Comparison of ENCODE assay signal across 2 cellular contexts in the genomic region with DNA sequence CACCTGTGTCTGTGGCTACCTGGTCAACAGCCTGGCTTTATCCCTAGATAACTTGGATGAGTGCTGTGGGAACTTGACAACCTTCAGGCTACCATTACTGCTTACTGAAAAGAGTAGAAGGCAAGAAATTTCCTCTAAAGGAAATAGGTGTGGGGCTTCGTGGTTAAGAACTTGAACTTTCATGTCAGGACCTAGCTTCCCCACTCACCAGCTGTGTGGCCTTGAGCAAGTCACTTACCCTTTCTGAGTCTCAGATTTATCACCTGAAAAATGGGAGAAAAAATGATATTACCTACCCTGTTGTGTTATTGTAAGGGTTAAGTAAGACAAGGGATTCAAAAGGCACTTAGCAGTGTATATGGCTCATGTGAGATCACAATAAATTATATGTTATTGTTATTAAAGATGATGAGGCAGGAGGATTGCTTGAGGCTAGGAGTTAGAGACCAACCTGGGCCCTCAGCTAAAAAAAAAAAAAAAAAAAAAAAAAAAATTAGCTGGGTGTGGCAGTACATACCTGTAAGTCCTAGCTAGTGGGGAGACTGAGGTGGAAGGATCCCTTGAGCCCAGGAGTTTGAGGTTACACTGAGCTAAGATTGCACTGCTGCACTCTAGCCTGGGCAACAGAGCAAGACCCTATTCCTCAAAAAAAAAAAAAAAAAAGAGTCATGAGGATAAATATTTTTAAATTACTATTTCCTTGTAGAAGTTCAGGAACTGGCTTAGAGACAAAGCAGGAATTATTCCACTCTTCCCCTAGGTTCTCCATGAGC.
TF ChIP-seq lines count a peak whose summit lies in the region.

No MANE protein-coding gene starts in this region.

TF ChIP-seq in HepG2, 621 proteins besides CTCF, POLR2A, EP300 and RAD21 (continues in another document):
- TF ChIP-seq ZNF7 (CRISPR knock-in tag; IDR thresholded peaks at IDR 0.05) (no peak), LCORL (IDR thresholded peaks at IDR 0.05) (no peak), LCORL (CRISPR knock-in tag; IDR thresholded peaks at IDR 0.05) (0 out of 2 replicates have a peak, but pooled peaks have one; percentile 36), SKIL (CRISPR knock-in tag; IDR thresholded peaks at IDR 0.05; ENCODE audit: borderline replicate concordance) (0 out of 2 replicates have a peak, but pooled peaks have one; percentile 4), GFI1 (CRISPR knock-in tag; IDR thresholded peaks at IDR 0.05; ENCODE audit: borderline replicate concordance) (0 out of 2 replicates have a peak, but pooled peaks have one; percentile 12), ZNF121 (CRISPR knock-in tag; IDR thresholded peaks at IDR 0.05) (0 out of 2 replicates have a peak, but pooled peaks have one; percentile 45), ZNF614 (CRISPR knock-in tag; IDR thresholded peaks at IDR 0.05; ENCODE audit: borderline replicate concordance) (0 out of 2 replicates have a peak, but pooled peaks have one; percentile 4), ZNF296 (CRISPR knock-in tag; conservative IDR thresholded peaks at IDR 0.05) (no peak), ADNP (CRISPR knock-in tag; IDR thresholded peaks at IDR 0.05) (no peak), SRSF4 (IDR thresholded peaks at IDR 0.05; ENCODE audit: low read depth, low read length, poor library complexity, severe bottlenecking) (no peak), IRX3 (CRISPR knock-in tag; IDR thresholded peaks at IDR 0.05; ENCODE audit: borderline replicate concordance, low read depth) (no peak), ZNF768 (CRISPR knock-in tag; IDR thresholded peaks at IDR 0.05) (peak; percentile 73; the same call in 1 of the 2 replicates), CBFB (CRISPR knock-in tag; IDR thresholded peaks at IDR 0.05) (no peak), ZNF337 (CRISPR knock-in tag; IDR thresholded peaks at IDR 0.05; ENCODE audit: borderline replicate concordance, low read depth) (no peak), ZNF672 (CRISPR knock-in tag; IDR thresholded peaks at IDR 0.05) (no peak), ZNF441 (CRISPR knock-in tag; IDR thresholded peaks at IDR 0.05; ENCODE audit: borderline replicate concordance) (no peak), UBTF (CRISPR knock-in tag; IDR thresholded peaks at IDR 0.05) (no peak)
- TF ChIP-seq, protein P1, sequence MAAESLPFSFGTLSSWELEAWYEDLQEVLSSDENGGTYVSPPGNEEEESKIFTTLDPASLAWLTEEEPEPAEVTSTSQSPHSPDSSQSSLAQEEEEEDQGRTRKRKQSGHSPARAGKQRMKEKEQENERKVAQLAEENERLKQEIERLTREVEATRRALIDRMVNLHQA (CRISPR knock-in tag; IDR thresholded peaks at IDR 0.05) = no peak
- TF ChIP-seq, protein P2, sequence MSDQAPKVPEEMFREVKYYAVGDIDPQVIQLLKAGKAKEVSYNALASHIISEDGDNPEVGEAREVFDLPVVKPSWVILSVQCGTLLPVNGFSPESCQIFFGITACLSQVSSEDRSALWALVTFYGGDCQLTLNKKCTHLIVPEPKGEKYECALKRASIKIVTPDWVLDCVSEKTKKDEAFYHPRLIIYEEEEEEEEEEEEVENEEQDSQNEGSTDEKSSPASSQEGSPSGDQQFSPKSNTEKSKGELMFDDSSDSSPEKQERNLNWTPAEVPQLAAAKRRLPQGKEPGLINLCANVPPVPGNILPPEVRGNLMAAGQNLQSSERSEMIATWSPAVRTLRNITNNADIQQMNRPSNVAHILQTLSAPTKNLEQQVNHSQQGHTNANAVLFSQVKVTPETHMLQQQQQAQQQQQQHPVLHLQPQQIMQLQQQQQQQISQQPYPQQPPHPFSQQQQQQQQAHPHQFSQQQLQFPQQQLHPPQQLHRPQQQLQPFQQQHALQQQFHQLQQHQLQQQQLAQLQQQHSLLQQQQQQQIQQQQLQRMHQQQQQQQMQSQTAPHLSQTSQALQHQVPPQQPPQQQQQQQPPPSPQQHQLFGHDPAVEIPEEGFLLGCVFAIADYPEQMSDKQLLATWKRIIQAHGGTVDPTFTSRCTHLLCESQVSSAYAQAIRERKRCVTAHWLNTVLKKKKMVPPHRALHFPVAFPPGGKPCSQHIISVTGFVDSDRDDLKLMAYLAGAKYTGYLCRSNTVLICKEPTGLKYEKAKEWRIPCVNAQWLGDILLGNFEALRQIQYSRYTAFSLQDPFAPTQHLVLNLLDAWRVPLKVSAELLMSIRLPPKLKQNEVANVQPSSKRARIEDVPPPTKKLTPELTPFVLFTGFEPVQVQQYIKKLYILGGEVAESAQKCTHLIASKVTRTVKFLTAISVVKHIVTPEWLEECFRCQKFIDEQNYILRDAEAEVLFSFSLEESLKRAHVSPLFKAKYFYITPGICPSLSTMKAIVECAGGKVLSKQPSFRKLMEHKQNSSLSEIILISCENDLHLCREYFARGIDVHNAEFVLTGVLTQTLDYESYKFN (CRISPR knock-in tag; conservative IDR thresholded peaks at IDR 0.05) = peak; percentile 4; the same call in 1 of the 2 replicates

TF ChIP-seq in endothelial cell of umbilical vein, 7 proteins besides CTCF, POLR2A, EP300 and RAD21:
- TF ChIP-seq FOS (IDR thresholded peaks at IDR 0.05; ENCODE audit: borderline replicate concordance, insufficient read depth, low read length) = no peak
- TF ChIP-seq EZH2 (IDR thresholded peaks at IDR 0.05; ENCODE audit: borderline replicate concordance, low read depth, low read length, severe bottlenecking) = no peak
- TF ChIP-seq, protein P3, sequence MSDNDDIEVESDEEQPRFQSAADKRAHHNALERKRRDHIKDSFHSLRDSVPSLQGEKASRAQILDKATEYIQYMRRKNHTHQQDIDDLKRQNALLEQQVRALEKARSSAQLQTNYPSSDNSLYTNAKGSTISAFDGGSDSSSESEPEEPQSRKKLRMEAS (IDR thresholded peaks at IDR 0.05; ENCODE audit: insufficient read depth, insufficient read length) = no peak
- no peak for TF ChIP-seq MYC (IDR thresholded peaks at IDR 0.05; ENCODE audit: low read depth, low read length)
- TF ChIP-seq GATA2 (IDR thresholded peaks at IDR 0.05; ENCODE audit: insufficient read depth, insufficient read length, low read depth, low read length) = no peak
- TF ChIP-seq POLR2AphosphoS5 (IDR thresholded peaks at IDR 0.05; ENCODE audit: insufficient read depth, low read depth, low read length) = no peak
- TF ChIP-seq JUN (IDR thresholded peaks at IDR 0.05; ENCODE audit: borderline replicate concordance, insufficient read depth, insufficient read length, low read depth) = no peak
